In genomic region chr1:10670190-10670589, GRCh38 we compare ENCODE assay signal across 18 cellular contexts.
DNase-seq lines count a peak whose midpoint lies in the region; ATAC-seq, FAIRE-seq and TF ChIP-seq lines count a peak whose summit lies in the region.
"Had no signal": no experiment of that assay in that cellular context is flagged by ENCODE, and none has a peak within 500 bp of the region (broad histone marks: within the 10 kb centered on the region; RNA-seq: fewer than 3 reads in every experiment).

No MANE protein-coding gene starts in this region.

- TF ChIP-seq RAD21 in H1 (IDR thresholded peaks at IDR 0.05 in 1 of 2, conservative IDR thresholded peaks at IDR 0.05 in 1 of 2; ENCODE audit: low read depth in 2 of 2, low read length in 2 of 2): no peak

- POLR2A ChIA-PET in H1 (lab: Charles Lee; ENCODE audit: partially characterized antibody): interaction anchor here (0.8 kb wide), 1 partner anchor 25 kb away, joined by 3 read pairs; no protein-coding TSS in a partner anchor
- POLR2A ChIA-PET in activated CD4-positive, alpha-beta T cell treated with anti-CD3 and anti-CD28 coated beads for 36 hours (lab: Charles Lee): no interaction called here

- no peak overlapping the region; the same call in 1 of the 2 replicates for H2BK15ac ChIP-seq in H1 (ENCODE audit: low read length)

- H3K27ac ChIP-seq in H1 (ENCODE audit: low read depth, low read length) (no peak overlapping the region), muscle layer of colon (ENCODE audit: low read depth, low read length) (peak overlapping the region; percentile 87), stomach (peak overlapping the region; percentile 49 to 97 (median 91))

- CTCF ChIA-PET in H1 (lab: Charles Lee; ENCODE audit: partially characterized antibody): interaction anchor here (0.8 kb wide), 1 partner anchor 118 kb away, joined by 4 read pairs; no protein-coding TSS in a partner anchor
- CTCF ChIA-PET in activated CD4-positive, alpha-beta T cell treated with anti-CD3 and anti-CD28 coated beads for 36 hours (lab: Charles Lee): interaction anchor here (0.7 kb wide), 1 partner anchor 1667 kb away, joined by 3 read pairs; no protein-coding TSS in a partner anchor

- no peak overlapping the region for H3K4ac ChIP-seq in H1 (replicated peaks; ENCODE audit: insufficient read length, low read depth, low read length)

- no peaks in the 10 kb centered on the region for H3K27me3 ChIP-seq in H1 (replicated peaks in 1 of 4; ENCODE audit: control insufficient read depth in 3 of 4, extremely low read depth in 1 of 4, insufficient read depth in 3 of 4, low read length in 3 of 4)
- H3K27me3 ChIP-seq in muscle layer of colon (ENCODE audit: control insufficient read depth in 1 of 2, insufficient read depth in 2 of 2, low read length in 2 of 2): no peaks in the 10 kb centered on the region
- H3K27me3 ChIP-seq in stomach: no peaks in the 10 kb centered on the region
- H3K27me3 ChIP-seq: BE2C had no signal

- H4K8ac ChIP-seq in H1 (ENCODE audit: extremely low read depth, insufficient read depth, low read length): no peak overlapping the region

- H3K36me3 ChIP-seq in H1 (ENCODE audit: control insufficient read depth in 2 of 4, insufficient read depth in 4 of 4, low read length in 3 of 4) (no peaks in the 10 kb centered on the region), muscle layer of colon (ENCODE audit: insufficient read depth, low read length) (no peaks in the 10 kb centered on the region), stomach (peaks cover 0 to 3% (median under 1%) of the 10 kb centered on the region in 4 donors)
- H3K36me3 ChIP-seq: BE2C had no signal

- no peak overlapping the region for H3K56ac ChIP-seq in H1 (replicated peaks; ENCODE audit: insufficient read length, low read depth, low read length)

- H4K91ac ChIP-seq in H1 (replicated peaks; ENCODE audit: insufficient read length, low read length): no peak overlapping the region

- H3K79me1 ChIP-seq in H1 (ENCODE audit: low read depth, low read length): no peaks in the 10 kb centered on the region; the same call in 1 of the 2 replicates

- no peak overlapping the region for H2BK20ac ChIP-seq in H1 (ENCODE audit: low read length)

- H3K9ac ChIP-seq in H1 (replicated peaks in 1 of 4; ENCODE audit: extremely low read depth in 1 of 4, low read depth in 3 of 4, low read length in 3 of 4): no peak overlapping the region
- H3K9ac ChIP-seq in muscle layer of colon (ENCODE audit: low read length): peak overlapping the region; percentile 20

- 87% methylated on average over 8 of the region's 10 CpGs; no CpG with 5 or more reads in 1 of the 2 experiments for WGBS in H1 (ENCODE audit: extremely low coverage in 1 of 2, insufficient coverage in 1 of 2, insufficient read length in 1 of 2, insufficient replicate concordance in 2 of 2, low coverage in 1 of 2, low lambda C conversion rate in 2 of 2, missing lambda C conversion rate in 1 of 2), 2 experiments
- 69 to 88% (median 81%) methylated on average over 5 to 10 of the region's 10 CpGs for WGBS in stomach, 5 donors

- H3K36me3 Mint-ChIP-seq in T-helper 17 cell (ENCODE audit: low read depth): no peaks in the 10 kb centered on the region
- H3K36me3 Mint-ChIP-seq in activated CD4-positive, alpha-beta T cell treated with anti-CD3 and anti-CD28 coated beads for 36 hours (ENCODE audit: low read depth): no peaks in the 10 kb centered on the region

- H3K4me3 Mint-ChIP-seq in T-helper 17 cell: no peak overlapping the region
- no peak overlapping the region for H3K4me3 Mint-ChIP-seq in activated CD4-positive, alpha-beta T cell treated with anti-CD3 and anti-CD28 coated beads for 36 hours
- H3K4me3 Mint-ChIP-seq: HFFc6 had no signal

- peak overlapping the region; percentile 39; the same call in 1 of the 2 replicates for H2BK12ac ChIP-seq in H1 (ENCODE audit: low read depth, low read length)

- no peak overlapping the region for H4K5ac ChIP-seq in H1 (ENCODE audit: insufficient read length, low read depth, low read length)

- no peak overlapping the region for H3K14ac ChIP-seq in H1 (ENCODE audit: insufficient read length)

- no peak for FAIRE-seq in H1 (lab: Jason Lieb, UNC)

- no peak overlapping the region for H2AK5ac ChIP-seq in H1 (ENCODE audit: low read depth, low read length)

- H3K23ac ChIP-seq in H1 (ENCODE audit: insufficient read length): no peak overlapping the region

- H2BK120ac ChIP-seq in H1 (replicated peaks; ENCODE audit: low read depth, low read length): no peak overlapping the region

- no peaks in the 10 kb centered on the region for H4K20me1 ChIP-seq in H1 (replicated peaks in 1 of 2; ENCODE audit: control insufficient read depth in 1 of 2, insufficient read depth in 2 of 2, low read length in 2 of 2)

- H3K9me3 Mint-ChIP-seq in activated CD4-positive, alpha-beta T cell treated with anti-CD3 and anti-CD28 coated beads for 36 hours (ENCODE audit: low read depth): no peaks in the 10 kb centered on the region
- H3K9me3 Mint-ChIP-seq: HFFc6 had no signal

- H3K18ac ChIP-seq in H1 (ENCODE audit: extremely low read depth, low read length): no peak overlapping the region; the same call in 1 of the 2 replicates

- H3K4me1 Mint-ChIP-seq in T-helper 17 cell: peaks cover 4% of the 10 kb centered on the region
- no peaks in the 10 kb centered on the region for H3K4me1 Mint-ChIP-seq in activated CD4-positive, alpha-beta T cell treated with anti-CD3 and anti-CD28 coated beads for 36 hours

- ATAC-seq in T-helper 17 cell: no peak
- no peak for ATAC-seq in activated CD4-positive, alpha-beta T cell treated with anti-CD3 and anti-CD28 coated beads for 36 hours
- no peak for ATAC-seq in sciatic nerve

- H3K79me2 ChIP-seq in H1 (ENCODE audit: control insufficient read depth in 1 of 2, insufficient read depth in 2 of 2, low read length in 2 of 2): no peaks in the 10 kb centered on the region

- intact Hi-C loops in stomach (cut with DNase I; ENCODE audit: low total_unique reads) (no loop called here), sciatic nerve (cut with DNase I) (no loop called here)
- intact Hi-C loops in activated CD4-positive, alpha-beta T cell treated with anti-CD3 and anti-CD28 coated beads for 36 hours (cut with DNase I, micrococcal nuclease): no loop called here

- peak overlapping the region; percentile 43 for H3K27ac Mint-ChIP-seq in T-helper 17 cell
- H3K27ac Mint-ChIP-seq in activated CD4-positive, alpha-beta T cell treated with anti-CD3 and anti-CD28 coated beads for 36 hours: no peak overlapping the region
- H3K27ac Mint-ChIP-seq: HFFc6 had no signal

- TF ChIP-seq CTCF in H1 (IDR thresholded peaks at IDR 0.05; ENCODE audit: control extremely low read depth in 1 of 3, insufficient read depth in 1 of 3, low read depth in 1 of 3, low read length in 3 of 3) (no peak), stomach (IDR thresholded peaks at IDR 0.05) (no peak)

- TF ChIP-seq EP300 in H1 (IDR thresholded peaks at IDR 0.05; ENCODE audit: borderline replicate concordance in 1 of 2, low read depth in 2 of 2, low read length in 2 of 2) (no peak), stomach (IDR thresholded peaks at IDR 0.05) (no peak)

- H3K4me1 ChIP-seq in H1 (replicated peaks in 1 of 4; ENCODE audit: control insufficient read depth in 3 of 4, insufficient read depth in 4 of 4, low read length in 3 of 4): peaks cover 0 to 18% (median 6%) of the 10 kb centered on the region in 4 experiments; a peak in 4 of 7 replicates
- peaks cover 89% of the 10 kb centered on the region for H3K4me1 ChIP-seq in muscle layer of colon (ENCODE audit: insufficient read depth, low read length)
- peaks cover 88 to 100% (median 95%) of the 10 kb centered on the region in 4 donors for H3K4me1 ChIP-seq in stomach
- H3K4me1 ChIP-seq: BE2C had no signal

- H2BK5ac ChIP-seq in H1 (ENCODE audit: low read depth, low read length): no peak overlapping the region

- DNase-seq in T-helper 17 cell (no peak), H1 (ENCODE audit: low read depth in 1 of 2, low spot score in 2 of 2) (no peak), stomach (no peak), retina (no peak), sciatic nerve (ENCODE audit: low spot score) (no peak)
- no peak for DNase-seq in activated CD4-positive, alpha-beta T cell treated with anti-CD3 and anti-CD28 coated beads for 36 hours
- DNase-seq in effector CD4-positive, alpha-beta T cell: no peak
- DNase-seq: BE2C, GOT3, HFFc6, KBM-7, NCI-H1048, NCI-H146, NCI-H2081 treated with DMSO at 0.1 percent for 48 hours, NCI-H226, NCI-H526 treated with DMSO at 0.1 percent for 48 hours, OCI-M1 had no signal

- H2AFZ ChIP-seq in H1 (ENCODE audit: low read length): no peak overlapping the region

- no peaks in the 10 kb centered on the region for H3K27me3 Mint-ChIP-seq in T-helper 17 cell
- no peaks in the 10 kb centered on the region for H3K27me3 Mint-ChIP-seq in activated CD4-positive, alpha-beta T cell treated with anti-CD3 and anti-CD28 coated beads for 36 hours

- H3K4me2 ChIP-seq in H1 (ENCODE audit: insufficient read depth in 1 of 2, low read depth in 2 of 2, low read length in 2 of 2): no peak overlapping the region

- no peaks in the 10 kb centered on the region for H3K23me2 ChIP-seq in H1 (ENCODE audit: low read depth, low read length)

- H3K4me3 ChIP-seq in H1 (ENCODE audit: extremely low read depth in 1 of 4, insufficient read depth in 2 of 4, low read depth in 3 of 4, low read length in 4 of 4) (no peak overlapping the region), muscle layer of colon (ENCODE audit: low read depth in 1 of 2, low read length in 2 of 2) (no peak overlapping the region), stomach (no peak overlapping the region)

- TF ChIP-seq POLR2A in H1 (IDR thresholded peaks at IDR 0.05; ENCODE audit: control extremely low read depth in 1 of 2, low read depth in 2 of 2, low read length in 2 of 2) (no peak), stomach (IDR thresholded peaks at IDR 0.05) (no peak)

- H3K9me3 ChIP-seq in T-helper 17 cell (ENCODE audit: control insufficient read depth, low read length, poor library complexity, severe bottlenecking): no peaks in the 10 kb centered on the region
- no peaks in the 10 kb centered on the region for H3K9me3 ChIP-seq in H1 (ENCODE audit: insufficient read depth in 2 of 2, low read depth in 1 of 2, low read length in 1 of 2)
- no peaks in the 10 kb centered on the region for H3K9me3 ChIP-seq in muscle layer of colon (ENCODE audit: low read length)
- no peaks in the 10 kb centered on the region for H3K9me3 ChIP-seq in stomach
- H3K9me3 ChIP-seq: BE2C had no signal

TF ChIP-seq in H1, 55 proteins besides CTCF, POLR2A, EP300 and RAD21 (continues in another document):
- TF ChIP-seq CEBPB (IDR thresholded peaks at IDR 0.05; ENCODE audit: low read depth, low read length) (no peak), SIRT6 (IDR thresholded peaks at IDR 0.05; ENCODE audit: low read length) (no peak), TEAD4 (IDR thresholded peaks at IDR 0.05; ENCODE audit: low read depth, low read length) (no peak), NRF1 (IDR thresholded peaks at IDR 0.05; ENCODE audit: low read depth, low read length) (no peak), ASH2L (IDR thresholded peaks at IDR 0.05; ENCODE audit: low read length) (no peak), CTBP2 (IDR thresholded peaks at IDR 0.05; ENCODE audit: borderline replicate concordance, insufficient read depth, insufficient read length, low read length) (no peak), RXRA (IDR thresholded peaks at IDR 0.05; ENCODE audit: insufficient read depth, low read depth, low read length) (no peak), KDM1A (IDR thresholded peaks at IDR 0.05; ENCODE audit: borderline replicate concordance, low read length) (no peak), SP4 (IDR thresholded peaks at IDR 0.05; ENCODE audit: low read length) (no peak)
